ENCODE assay signal across 20 cellular contexts in the genomic region with DNA sequence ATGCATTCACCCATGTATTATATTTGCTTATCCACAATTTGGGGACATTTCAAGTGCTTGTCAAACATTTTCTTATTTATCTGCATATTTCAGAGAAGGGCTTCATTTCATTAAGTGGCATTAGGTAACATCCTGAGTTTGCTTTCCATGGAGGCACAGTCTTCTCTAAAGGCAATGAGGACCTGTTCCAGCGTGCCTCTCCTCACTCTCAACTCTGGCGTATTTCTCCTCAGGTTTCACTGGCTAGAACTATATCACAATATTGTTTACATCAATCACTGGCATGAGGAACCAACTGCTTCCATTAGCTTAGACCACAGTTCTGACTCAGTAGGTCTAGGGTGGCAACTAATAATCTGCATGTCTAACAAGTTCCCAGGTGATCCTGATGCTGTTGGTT.
DNase-seq lines count a peak whose midpoint lies in the region; FAIRE-seq and TF ChIP-seq lines count a peak whose summit lies in the region.
"Had no signal": no experiment of that assay in that cellular context is flagged by ENCODE, and none has a peak within 500 bp of the region (broad histone marks: within the 10 kb centered on the region; RNA-seq: fewer than 3 reads in every experiment).

No MANE protein-coding gene starts in this region.

- H3K27ac ChIP-seq in OCI-LY1 (ENCODE audit: low read depth, low read length, poor library complexity, severe bottlenecking): peak overlapping the region; percentile 95
- H3K27ac ChIP-seq in keratinocyte (ENCODE audit: control insufficient read depth, insufficient read depth, low read length): peak overlapping the region; percentile 59
- H3K27ac ChIP-seq in small intestine (ENCODE audit: low read depth in 1 of 2, low read length in 1 of 2): no peak overlapping the region
- H3K27ac ChIP-seq in stomach: no peak overlapping the region
- H3K27ac ChIP-seq in esophagus muscularis mucosa (replicated peaks in 1 of 4): no peak overlapping the region
- H3K27ac ChIP-seq: HL-60, transverse colon had no signal

- peak; percentile 86 for DNase-seq in DMS53 (lab: John Stamatoyannopoulos, UW)
- peak; percentile 27 for DNase-seq in HPDE6-E6E7 (ENCODE audit: extremely low spot score)
- no peak for DNase-seq in keratinocyte (ENCODE audit: low read depth, low spot score)
- DNase-seq in small intestine: no peak
- no peak for DNase-seq in stomach
- DNase-seq in esophagus muscularis mucosa (ENCODE audit: extremely low spot score): no peak
- DNase-seq: activated CD4-positive, alpha-beta T cell treated with anti-CD3 and anti-CD28 coated beads, Interleukin-2, amount 50 U/mL, for 48 hours; amniotic stem cell; caudate nucleus; CD8-positive, alpha-beta memory T cell; kidney; NCI-H1930; NCI-H526 treated with DMSO at 0.1 percent for 48 hours; stimulated activated CD4-positive, alpha-beta T cell treated with anti-CD3 and anti-CD28 coated beads, Interleukin-4, amount 100 ng/mL, for 4 hours; stimulated activated naive CD8-positive, alpha-beta T cell treated with anti-CD3 and anti-CD28 coated beads, Interleukin-15, amount 100 ng/mL, for 72 hours; T-helper 1 cell; transverse colon had no signal

- H2AFZ ChIP-seq in OCI-LY1 (ENCODE audit: low read length) (no peak overlapping the region), keratinocyte (ENCODE audit: control insufficient read depth, low read length) (peak overlapping the region; percentile 25)

- H4K20me1 ChIP-seq in OCI-LY1 (ENCODE audit: insufficient read depth, low read length) (no peaks in the 10 kb centered on the region), keratinocyte (ENCODE audit: control insufficient read depth, extremely low read depth, insufficient read depth, low read length) (no peaks in the 10 kb centered on the region)

- TF ChIP-seq POLR2A in stomach (IDR thresholded peaks at IDR 0.05): no peak
- TF ChIP-seq POLR2A in esophagus muscularis mucosa (IDR thresholded peaks at IDR 0.05; ENCODE audit: low read depth): no peak

- intact Hi-C loops in stomach (cut with DNase I; ENCODE audit: low total_unique reads): no loop called here
- intact Hi-C loops in esophagus muscularis mucosa (cut with DNase I): no loop called here

- 92 to 96% (median 95%) methylated on average over 2 of the region's 2 CpGs for WGBS in small intestine, 3 donors
- WGBS in stomach, 5 donors: 97 to 100% (median 98%) methylated on average over 2 of the region's 2 CpGs
- WGBS in esophagus muscularis mucosa: 97% methylated on average over 2 of the region's 2 CpGs

- no peaks in the 10 kb centered on the region for H3F3A ChIP-seq in OCI-LY1 (ENCODE audit: insufficient read depth, low read length)

- no peak overlapping the region for H3K4me2 ChIP-seq in OCI-LY1 (ENCODE audit: low read length)
- H3K4me2 ChIP-seq in keratinocyte (ENCODE audit: control insufficient read depth, extremely low read depth, insufficient read depth, low read depth, low read length): peak overlapping the region; percentile 69

- H3K27me3 ChIP-seq in OCI-LY1 (ENCODE audit: insufficient read depth, low read length): no peaks in the 10 kb centered on the region
- no peaks in the 10 kb centered on the region for H3K27me3 ChIP-seq in keratinocyte (ENCODE audit: control insufficient read depth, extremely low read depth, insufficient read depth, low read length)
- H3K27me3 ChIP-seq in small intestine (ENCODE audit: control insufficient read depth in 2 of 2, insufficient read depth in 2 of 2, low read length in 2 of 2): no peaks in the 10 kb centered on the region
- H3K27me3 ChIP-seq in stomach: no peaks in the 10 kb centered on the region
- no peaks in the 10 kb centered on the region for H3K27me3 ChIP-seq in esophagus muscularis mucosa
- H3K27me3 ChIP-seq: transverse colon had no signal

- no peaks in the 10 kb centered on the region for H3K9me2 ChIP-seq in OCI-LY1 (ENCODE audit: low read depth, low read length)

- no peak for TF ChIP-seq EP300 in stomach (IDR thresholded peaks at IDR 0.05)
- TF ChIP-seq EP300 in esophagus muscularis mucosa (IDR thresholded peaks at IDR 0.05): no peak

- FAIRE-seq in keratinocyte (lab: Jason Lieb, UNC): no peak
- no peak for FAIRE-seq in small intestine (lab: Jason Lieb, UNC)
- FAIRE-seq: frontal cortex, kidney had no signal

- no peaks in the 10 kb centered on the region for H3K9me3 ChIP-seq in OCI-LY1 (ENCODE audit: low read length)
- H3K9me3 ChIP-seq in keratinocyte (ENCODE audit: control insufficient read depth, low read depth, low read length): no peaks in the 10 kb centered on the region
- H3K9me3 ChIP-seq in small intestine (ENCODE audit: control insufficient read depth, low read depth): no peaks in the 10 kb centered on the region
- H3K9me3 ChIP-seq in stomach: no peaks in the 10 kb centered on the region
- no peaks in the 10 kb centered on the region for H3K9me3 ChIP-seq in esophagus muscularis mucosa
- H3K9me3 ChIP-seq: transverse colon had no signal

- H3K79me2 ChIP-seq in OCI-LY1 (ENCODE audit: insufficient read depth, low read length) (no peaks in the 10 kb centered on the region), keratinocyte (ENCODE audit: control insufficient read depth, insufficient read depth, low read length) (no peaks in the 10 kb centered on the region)

- H3K9ac ChIP-seq in OCI-LY1 (ENCODE audit: low read length) (no peak overlapping the region), keratinocyte (ENCODE audit: control insufficient read depth, extremely low read depth, insufficient read depth, low read length) (no peak overlapping the region)

- H3K4me3 ChIP-seq in OCI-LY1 (ENCODE audit: low read depth, low read length, poor library complexity, severe bottlenecking) (no peak overlapping the region), keratinocyte (ENCODE audit: control insufficient read depth in 2 of 3, extremely low read depth in 1 of 3, insufficient read depth in 2 of 3, low read depth in 1 of 3, low read length in 3 of 3) (peak overlapping the region in 1 of 3 experiments; percentile 26), small intestine (ENCODE audit: low read depth in 1 of 2, low read length in 2 of 2) (no peak overlapping the region), stomach (no peak overlapping the region), esophagus muscularis mucosa (no peak overlapping the region)
- H3K4me3 ChIP-seq: transverse colon had no signal

- H3K4me1 ChIP-seq in OCI-LY1 (ENCODE audit: insufficient read depth, low read length, severe bottlenecking): peaks cover 75% of the 10 kb centered on the region
- H3K4me1 ChIP-seq in keratinocyte (ENCODE audit: control insufficient read depth, extremely low read depth, insufficient read depth, low read length): peaks cover 28% of the 10 kb centered on the region
- H3K4me1 ChIP-seq in small intestine (ENCODE audit: control insufficient read depth in 2 of 2, insufficient read depth in 1 of 2, low read depth in 1 of 2, low read length in 1 of 2): no peaks in the 10 kb centered on the region
- peaks cover 0 to 31% (median 13%) of the 10 kb centered on the region in 4 donors for H3K4me1 ChIP-seq in stomach
- H3K4me1 ChIP-seq in esophagus muscularis mucosa: peaks cover 8 to 27% (median 16%) of the 10 kb centered on the region in 4 donors

- TF ChIP-seq CTCF in OCI-LY1 (IDR thresholded peaks at IDR 0.05; ENCODE audit: low read length) (no peak), keratinocyte (optimal IDR thresholded peaks at IDR 0.05 in 1 of 3, IDR thresholded peaks at IDR 0.05 in 1 of 3, conservative IDR thresholded peaks at IDR 0.05 in 1 of 3; ENCODE audit: extremely low read depth in 1 of 3, insufficient read depth in 2 of 3, low read length in 3 of 3) (no peak), stomach (IDR thresholded peaks at IDR 0.05) (no peak), esophagus muscularis mucosa (IDR thresholded peaks at IDR 0.05) (no peak)

- dilution Hi-C loops in keratinocyte (cut with MboI; ENCODE audit: extremely low pct_ligation_motif_present, low sequenced_read_pairs): no loop called here

- H3K9me1 ChIP-seq in keratinocyte (ENCODE audit: control insufficient read depth, extremely low read depth, insufficient read depth, low read length): no peaks in the 10 kb centered on the region

- H3K36me3 ChIP-seq in OCI-LY1 (ENCODE audit: insufficient read depth, low read length) (no peaks in the 10 kb centered on the region), keratinocyte (ENCODE audit: control insufficient read depth in 2 of 2, extremely low read depth in 1 of 2, insufficient read depth in 2 of 2, low read length in 2 of 2) (no peaks in the 10 kb centered on the region), small intestine (ENCODE audit: control insufficient read depth in 2 of 2, insufficient read depth in 2 of 2, low read length in 2 of 2) (no peaks in the 10 kb centered on the region), stomach (no peaks in the 10 kb centered on the region), esophagus muscularis mucosa (no peaks in the 10 kb centered on the region)
- H3K36me3 ChIP-seq: transverse colon had no signal

Comparison
In these comparisons a context has a peak if more than half of its experiments do, and no peak if none do; other contexts are left out.
1. DNase-seq: peak in DMS53 (single experiment) and HPDE6-E6E7 (single experiment); none in keratinocyte (single experiment), small intestine (single experiment), stomach (single experiment) and esophagus muscularis mucosa (single experiment).
2. H3K27ac ChIP-seq: peak in OCI-LY1 (single experiment) and keratinocyte (single experiment); none in small intestine (0 of 2), stomach (0 of 5) and esophagus muscularis mucosa (0 of 4).